Comparison of ENCODE assay signal across 1 cellular context in the genomic region with DNA sequence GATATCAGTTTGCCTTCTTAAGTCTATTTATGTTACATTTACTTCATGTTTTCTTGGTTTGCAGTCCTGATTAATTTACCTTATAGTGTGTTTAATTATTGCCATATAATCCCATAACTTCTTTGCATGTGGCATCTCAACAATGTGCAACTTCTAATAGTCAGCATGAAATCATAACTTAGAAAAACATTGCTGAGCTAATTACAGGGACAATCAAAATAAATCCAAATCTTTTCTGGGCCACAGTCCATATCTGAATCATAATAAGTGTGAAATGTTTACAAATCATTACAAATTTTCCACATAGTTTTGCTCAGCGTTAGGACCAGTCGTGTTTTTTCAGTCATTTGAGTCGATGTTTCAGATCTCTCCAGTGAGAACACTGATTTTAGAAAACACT.
A peak's percentile ranks its signal among the peaks of the same experiment; 100 is the strongest.
TF ChIP-seq lines count a peak whose summit lies in the region.

No MANE protein-coding gene starts in this region.

TF ChIP-seq in HEK293, 187 proteins besides CTCF, POLR2A, EP300 and RAD21 (continued from another document):
- TF ChIP-seq, protein P1, sequence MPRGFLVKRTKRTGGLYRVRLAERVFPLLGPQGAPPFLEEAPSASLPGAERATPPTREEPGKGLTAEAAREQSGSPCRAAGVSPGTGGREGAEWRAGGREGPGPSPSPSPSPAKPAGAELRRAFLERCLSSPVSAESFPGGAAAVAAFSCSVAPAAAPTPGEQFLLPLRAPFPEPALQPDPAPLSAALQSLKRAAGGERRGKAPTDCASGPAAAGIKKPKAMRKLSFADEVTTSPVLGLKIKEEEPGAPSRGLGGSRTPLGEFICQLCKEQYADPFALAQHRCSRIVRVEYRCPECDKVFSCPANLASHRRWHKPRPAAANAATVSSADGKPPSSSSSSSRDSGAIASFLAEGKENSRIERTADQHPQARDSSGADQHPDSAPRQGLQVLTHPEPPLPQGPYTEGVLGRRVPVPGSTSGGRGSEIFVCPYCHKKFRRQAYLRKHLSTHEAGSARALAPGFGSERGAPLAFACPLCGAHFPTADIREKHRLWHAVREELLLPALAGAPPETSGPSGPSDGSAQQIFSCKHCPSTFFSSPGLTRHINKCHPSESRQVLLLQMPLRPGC (tag by site-specific recombination; IDR thresholded peaks at IDR 0.05), result peak; percentile 74; the same call in 1 of the 2 replicates
- no peak for TF ChIP-seq ZNF133 (tag by site-specific recombination; IDR thresholded peaks at IDR 0.05)
TF ChIP-seq in HEK293: peak in this region for 5.
